Comparison of ENCODE assay signal across 12 cellular contexts in the genomic region with DNA sequence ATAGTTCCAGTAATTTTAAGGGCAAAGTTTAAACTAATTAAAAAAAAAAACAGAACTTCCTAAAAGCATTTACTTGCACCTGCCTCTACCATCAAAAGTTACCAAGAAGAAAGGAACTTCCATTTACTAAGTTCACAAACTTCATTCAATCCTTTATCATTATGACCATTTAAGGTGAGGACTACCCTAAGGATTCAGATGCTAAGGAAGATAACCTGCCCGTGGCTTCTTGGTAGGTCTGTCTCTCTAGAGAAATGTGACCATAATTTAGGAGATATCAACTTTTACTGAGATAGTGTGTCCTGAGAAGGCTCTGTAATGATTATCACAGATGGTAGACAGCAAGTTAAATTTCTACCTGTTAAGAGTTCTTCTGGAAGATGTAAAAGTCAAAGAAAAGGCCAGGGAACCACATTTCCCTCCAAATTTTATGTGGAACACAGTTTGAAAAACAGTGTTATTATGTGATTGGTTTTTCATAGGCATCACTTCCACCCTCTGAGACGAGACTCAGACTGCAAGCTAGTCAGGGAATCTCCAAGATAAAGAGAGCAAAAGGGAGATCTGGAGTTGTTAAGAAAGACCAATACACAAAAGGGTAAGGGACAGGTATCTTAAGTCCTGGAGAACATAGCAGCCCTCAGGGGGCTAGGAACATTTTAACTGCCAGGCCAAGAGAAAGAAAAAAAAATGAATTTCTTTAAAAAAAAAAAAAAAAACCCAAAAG. TPM values are rescaled to one million over a fixed set of nuclear protein-coding genes. Genes with fewer than 3 reads are reported as not detected.
DNase-seq lines count a peak whose midpoint lies in the region; ATAC-seq and TF ChIP-seq lines count a peak whose summit lies in the region.
"Had no signal": no experiment of that assay in that cellular context is flagged by ENCODE, and none has a peak within 500 bp of the region (broad histone marks: within the 10 kb centered on the region; RNA-seq: fewer than 3 reads in every experiment).

No MANE protein-coding gene starts in this region.

- CTCF ChIA-PET in activated naive CD4-positive, alpha-beta T cell treated with anti-CD3 and anti-CD28 coated beads for 36 hours (lab: Charles Lee) = interaction anchor here (0.7 kb wide), 2 partner anchors 371 to 919 kb away, joined by 3 to 6 read pairs; no protein-coding TSS in a partner anchor
- CTCF ChIA-PET in activated B cell treated with CpG ODN at 0.5 μM for 24 hours (lab: Charles Lee) = no interaction called here
- CTCF ChIA-PET in PC-3 (lab: Charles Lee) = no interaction called here

- no peak for DNase-seq in activated naive CD4-positive, alpha-beta T cell treated with anti-CD3 and anti-CD28 coated beads for 36 hours
- no peak for DNase-seq in activated naive CD4-positive, alpha-beta T cell treated with Interleukin-2 at 50 U/mL for 16 hours
- DNase-seq in activated B cell treated with CpG ODN at 0.5 μM for 24 hours (no peak), immature natural killer cell (no peak), cortex of kidney (lab: John Stamatoyannopoulos, UW) (no peak), PC-3 (no peak)
- no peak for DNase-seq in stimulated activated effector memory CD8-positive, alpha-beta T cell treated with anti-CD3 and anti-CD28 coated beads, Interleukin-12 subunit alpha, Interleukin-12 subunit beta, amount 100 ng/mL, for 72 hours (ENCODE audit: low spot score in 2 of 2)
- DNase-seq: mucosa of descending colon had no signal

- no peaks in the 10 kb centered on the region for H3K27me3 ChIP-seq in PC-3 (ENCODE audit: low read length)

- no peaks in the 10 kb centered on the region for H3F3A ChIP-seq in PC-3 (ENCODE audit: low read length, unreplicated experiment)

- POLR2A ChIA-PET in activated B cell treated with CpG ODN at 0.5 μM for 24 hours (lab: Charles Lee) (no interaction called here), PC-3 (lab: Charles Lee; ENCODE audit: unreplicated experiment) (no interaction called here)

- H3K27ac Mint-ChIP-seq in activated naive CD4-positive, alpha-beta T cell treated with anti-CD3 and anti-CD28 coated beads for 36 hours = peak overlapping the region; percentile 88
- H3K27ac Mint-ChIP-seq in activated B cell treated with CpG ODN at 0.5 μM for 24 hours = peak overlapping the region; percentile 54
- peak overlapping the region in 4 of 6 donors; percentile 36 to 79 (median 64) for H3K27ac Mint-ChIP-seq in immature natural killer cell
- peak overlapping the region; percentile 89 for H3K27ac Mint-ChIP-seq in stimulated activated effector memory CD8-positive, alpha-beta T cell treated with anti-CD3 and anti-CD28 coated beads, Interleukin-12 subunit alpha, Interleukin-12 subunit beta, amount 100 ng/mL, for 72 hours

- H3K4me1 Mint-ChIP-seq in activated naive CD4-positive, alpha-beta T cell treated with anti-CD3 and anti-CD28 coated beads for 36 hours (ENCODE audit: low read depth) = peaks cover 85% of the 10 kb centered on the region
- H3K4me1 Mint-ChIP-seq in activated B cell treated with CpG ODN at 0.5 μM for 24 hours = peaks cover 82% of the 10 kb centered on the region
- peaks cover 77 to 83% of the 10 kb centered on the region in 2 donors for H3K4me1 Mint-ChIP-seq in immature natural killer cell
- H3K4me1 Mint-ChIP-seq in stimulated activated effector memory CD8-positive, alpha-beta T cell treated with anti-CD3 and anti-CD28 coated beads, Interleukin-12 subunit alpha, Interleukin-12 subunit beta, amount 100 ng/mL, for 72 hours = peaks cover 65% of the 10 kb centered on the region

- H3K9ac ChIP-seq in PC-3 (ENCODE audit: low read length) = no peak overlapping the region

- H3K9me3 ChIP-seq in PC-3 (ENCODE audit: low read length) = no peaks in the 10 kb centered on the region
- H3K9me3 ChIP-seq: mucosa of descending colon had no signal

- no peak overlapping the region for H3K4me2 ChIP-seq in PC-3 (ENCODE audit: low read length)

- H3K4me3 ChIP-seq in PC-3 (ENCODE audit: low read length) = no peak overlapping the region
- H3K4me3 ChIP-seq: K562, mucosa of descending colon, skin epidermis had no signal

- H3K4me3 Mint-ChIP-seq in activated naive CD4-positive, alpha-beta T cell treated with anti-CD3 and anti-CD28 coated beads for 36 hours = no peak overlapping the region
- H3K4me3 Mint-ChIP-seq in activated B cell treated with CpG ODN at 0.5 μM for 24 hours (no peak overlapping the region), immature natural killer cell (peak overlapping the region in 2 of 5 donors; percentile 6 to 38)
- peak overlapping the region; percentile 36 for H3K4me3 Mint-ChIP-seq in stimulated activated effector memory CD8-positive, alpha-beta T cell treated with anti-CD3 and anti-CD28 coated beads, Interleukin-12 subunit alpha, Interleukin-12 subunit beta, amount 100 ng/mL, for 72 hours

- intact Hi-C loops in activated naive CD4-positive, alpha-beta T cell treated with anti-CD3 and anti-CD28 coated beads for 36 hours (cut with micrococcal nuclease) = no loop called here
- intact Hi-C loops in activated B cell treated with CpG ODN at 0.5 μM for 24 hours (cut with micrococcal nuclease) = loop anchor here (1.0 to 10.0 kb wide), 2 partner anchors 9 to 347 kb away; no protein-coding TSS in a partner anchor
- intact Hi-C loops in PC-3 (cut with micrococcal nuclease) = no loop called here

- ATAC-seq in activated B cell treated with CpG ODN at 0.5 μM for 24 hours (ENCODE audit: low read depth) = no peak
- ATAC-seq in stimulated activated effector memory CD8-positive, alpha-beta T cell treated with anti-CD3 and anti-CD28 coated beads, Interleukin-12 subunit alpha, Interleukin-12 subunit beta, amount 100 ng/mL, for 72 hours = no peak
- no peak for ATAC-seq in HG02798 (IDR thresholded peaks at IDR 0.05; ENCODE audit: poor library complexity, unreplicated experiment)
- ATAC-seq in PC-3 = no peak

- peaks cover 9% of the 10 kb centered on the region for H3K4me1 ChIP-seq in PC-3 (ENCODE audit: insufficient read depth, low read length)

- peaks cover 99% of the 10 kb centered on the region for H3K79me2 ChIP-seq in PC-3 (ENCODE audit: low read length)

- BruUV-seq in PC-3 (replicated peaks; lab: Mats Ljungman, UMichigan) = no TSS peak

- H4K20me1 ChIP-seq in PC-3 (ENCODE audit: low read length) = peaks cover 9% of the 10 kb centered on the region; the same call in 1 of the 2 replicates

- H2AFZ ChIP-seq in PC-3 (ENCODE audit: low read length) = no peak overlapping the region

- peaks cover 3% of the 10 kb centered on the region; the same call in 1 of the 2 replicates for H3K36me3 ChIP-seq in PC-3 (ENCODE audit: low read depth, low read length)

- no peaks in the 10 kb centered on the region for H3K27me3 Mint-ChIP-seq in activated naive CD4-positive, alpha-beta T cell treated with anti-CD3 and anti-CD28 coated beads for 36 hours (ENCODE audit: low read depth)
- H3K27me3 Mint-ChIP-seq in activated B cell treated with CpG ODN at 0.5 μM for 24 hours = no peaks in the 10 kb centered on the region
- H3K27me3 Mint-ChIP-seq in immature natural killer cell (ENCODE audit: low read depth in 3 of 3) = no peaks in the 10 kb centered on the region

- no peaks in the 10 kb centered on the region for H3K9me2 ChIP-seq in PC-3 (replicated peaks; ENCODE audit: low read length)

- no peak for TF ChIP-seq CTCF in activated B cell treated with CpG ODN at 0.5 μM for 24 hours (IDR thresholded peaks at IDR 0.05)
- TF ChIP-seq CTCF in PC-3 (conservative IDR thresholded peaks at IDR 0.05; ENCODE audit: low read depth, low read length) = no peak

- H3K9me3 Mint-ChIP-seq in activated naive CD4-positive, alpha-beta T cell treated with anti-CD3 and anti-CD28 coated beads for 36 hours = no peaks in the 10 kb centered on the region
- H3K9me3 Mint-ChIP-seq in activated B cell treated with CpG ODN at 0.5 μM for 24 hours (no peaks in the 10 kb centered on the region), immature natural killer cell (no peaks in the 10 kb centered on the region)
- H3K9me3 Mint-ChIP-seq in stimulated activated effector memory CD8-positive, alpha-beta T cell treated with anti-CD3 and anti-CD28 coated beads, Interleukin-12 subunit alpha, Interleukin-12 subunit beta, amount 100 ng/mL, for 72 hours = no peaks in the 10 kb centered on the region

- H3K27ac ChIP-seq in PC-3 (ENCODE audit: low read length) = no peak overlapping the region

- peaks cover 16% of the 10 kb centered on the region for H3K36me3 Mint-ChIP-seq in activated naive CD4-positive, alpha-beta T cell treated with anti-CD3 and anti-CD28 coated beads for 36 hours (ENCODE audit: low read depth)
- peaks cover 21% of the 10 kb centered on the region for H3K36me3 Mint-ChIP-seq in activated B cell treated with CpG ODN at 0.5 μM for 24 hours (ENCODE audit: low read depth)
- H3K36me3 Mint-ChIP-seq in immature natural killer cell = no peaks in the 10 kb centered on the region
- H3K36me3 Mint-ChIP-seq in stimulated activated effector memory CD8-positive, alpha-beta T cell treated with anti-CD3 and anti-CD28 coated beads, Interleukin-12 subunit alpha, Interleukin-12 subunit beta, amount 100 ng/mL, for 72 hours = peaks cover 28% of the 10 kb centered on the region

RNA-seq across cellular contexts. Expression of a gene that starts 44.9 kb away (rescaled TPM):
- 100 to 1,000 TPM; 104 to 105 TPM for total RNA-seq in activated naive CD4-positive, alpha-beta T cell treated with anti-CD3 and anti-CD28 coated beads for 36 hours
- total RNA-seq in activated B cell treated with CpG ODN at 0.5 μM for 24 hours = 129 and 136 TPM in 2 replicates
- 10 to 100 TPM; 21.0 to 58.1 (median 35.5) TPM for polyA plus RNA-seq in immature natural killer cell
- total RNA-seq in PC-3 (2014; rRNA removed) = 80.1 and 92.7 TPM in 2 replicates

RNA-seq across cellular contexts. Expression of a gene that starts 57.4 kb away (rescaled TPM):
- 10 to 100 TPM; 46.9 to 49.2 TPM for total RNA-seq in activated naive CD4-positive, alpha-beta T cell treated with anti-CD3 and anti-CD28 coated beads for 36 hours
- 27.1 and 32.8 TPM in 2 replicates for total RNA-seq in activated B cell treated with CpG ODN at 0.5 μM for 24 hours
- 100 to 1,000 TPM in 1 of 3 donors, 10 to 100 TPM in 2; 62.2 to 117 (median 80.2) TPM for polyA plus RNA-seq in immature natural killer cell
- total RNA-seq in PC-3 (2014; rRNA removed) = 167 and 212 TPM in 2 replicates

RNA-seq across cellular contexts. Expression of a gene that starts 59.1 kb away (rescaled TPM):
- not detected for total RNA-seq in activated naive CD4-positive, alpha-beta T cell treated with anti-CD3 and anti-CD28 coated beads for 36 hours
- 1.1 and 3.5 TPM in 2 replicates for total RNA-seq in activated B cell treated with CpG ODN at 0.5 μM for 24 hours
- not detected for polyA plus RNA-seq in immature natural killer cell
- total RNA-seq in PC-3 (2014; rRNA removed) = 0.23 TPM in 1 of 2 replicates, not detected in the other
- total RNA-seq: Daoy had no signal
